Comparison of ENCODE assay signal across 21 cellular contexts in genomic region chr1:86776108-86776507, GRCh38.
"Had no signal": no experiment of that assay in that cellular context is flagged by ENCODE, and none has a peak within 500 bp of the region (broad histone marks: within the 10 kb centered on the region; RNA-seq: fewer than 3 reads in every experiment).

No MANE protein-coding gene starts in this region.

- H3K9me3 ChIP-seq: ascending aorta, mucosa of descending colon, sigmoid colon, testis had no signal

- H3K36me3 ChIP-seq: ascending aorta, sigmoid colon had no signal

- H3K27me3 Mint-ChIP-seq: stimulated activated naive CD8-positive, alpha-beta T cell treated with anti-CD3 and anti-CD28 coated beads, Interleukin-15, Interleukin-2, amounts not matched to agents 100 ng/mL and 50 ng/mL, for 24 hours had no signal

- H3K36me3 Mint-ChIP-seq: activated naive CD8-positive, alpha-beta T cell treated with anti-CD3 and anti-CD28 coated beads, Interleukin-2, amount 10 ng/mL, durations not matched to agents 7 days and 5 days; natural killer cell; T-cell had no signal

- H3K27ac ChIP-seq: epithelial cell of prostate, sigmoid colon, testis had no signal

- H3K4me3 Mint-ChIP-seq: activated naive CD8-positive, alpha-beta T cell treated with anti-CD3 and anti-CD28 coated beads, Interleukin-2, amount 10 ng/mL, durations not matched to agents 7 days and 5 days; activated T-cell treated with anti-CD3 and anti-CD28 coated beads, Interleukin-2, amount 50 U/mL, for 4 hours; natural killer cell; stimulated activated naive CD8-positive, alpha-beta T cell treated with anti-CD3 and anti-CD28 coated beads, Interleukin-15, Interleukin-2, amounts not matched to agents 100 ng/mL and 50 ng/mL, for 24 hours; T-cell had no signal

- H3K27ac Mint-ChIP-seq: activated naive CD8-positive, alpha-beta T cell treated with anti-CD3 and anti-CD28 coated beads, Interleukin-2, amount 10 ng/mL, durations not matched to agents 7 days and 5 days; natural killer cell; stimulated activated naive CD8-positive, alpha-beta T cell treated with anti-CD3 and anti-CD28 coated beads, Interleukin-15, Interleukin-2, amounts not matched to agents 100 ng/mL and 50 ng/mL, for 24 hours; T-cell had no signal

- DNase-seq: activated CD4-positive, alpha-beta T cell treated with anti-CD3 and anti-CD28 coated beads for 1 hour; activated CD4-positive, alpha-beta T cell treated with anti-CD3 and anti-CD28 coated beads, Interleukin-2, amount 50 U/mL, for 48 hours; activated gamma-delta T cell; activated naive CD8-positive, alpha-beta T cell treated with anti-CD3 and anti-CD28 coated beads, Interleukin-2, amount 10 ng/mL, durations not matched to agents 7 days and 5 days; activated T-cell treated with anti-CD3 and anti-CD28 coated beads, Interleukin-2, amount 50 U/mL, for 4 hours; caudate nucleus; effector memory CD4-positive, alpha-beta T cell; foreskin fibroblast; head of caudate nucleus; left cardiac atrium; mucosa of descending colon; natural killer cell; sigmoid colon; stimulated activated CD4-positive, alpha-beta T cell treated with anti-CD3 and anti-CD28 coated beads, Interleukin-4, amount 100 ng/mL, for 1 hour; T-cell; T1000; testis had no signal

- H3K9me3 Mint-ChIP-seq: activated naive CD8-positive, alpha-beta T cell treated with anti-CD3 and anti-CD28 coated beads, Interleukin-2, amount 10 ng/mL, durations not matched to agents 7 days and 5 days; activated T-cell treated with anti-CD3 and anti-CD28 coated beads, Interleukin-2, amount 50 U/mL, for 4 hours; natural killer cell; stimulated activated naive CD8-positive, alpha-beta T cell treated with anti-CD3 and anti-CD28 coated beads, Interleukin-15, Interleukin-2, amounts not matched to agents 100 ng/mL and 50 ng/mL, for 24 hours; T-cell had no signal

- H3K27me3 ChIP-seq: ascending aorta, sigmoid colon, testis had no signal

- H3K4me3 ChIP-seq: ascending aorta, coronary artery, mucosa of descending colon, sigmoid colon, testis had no signal
